In the genomic region with DNA sequence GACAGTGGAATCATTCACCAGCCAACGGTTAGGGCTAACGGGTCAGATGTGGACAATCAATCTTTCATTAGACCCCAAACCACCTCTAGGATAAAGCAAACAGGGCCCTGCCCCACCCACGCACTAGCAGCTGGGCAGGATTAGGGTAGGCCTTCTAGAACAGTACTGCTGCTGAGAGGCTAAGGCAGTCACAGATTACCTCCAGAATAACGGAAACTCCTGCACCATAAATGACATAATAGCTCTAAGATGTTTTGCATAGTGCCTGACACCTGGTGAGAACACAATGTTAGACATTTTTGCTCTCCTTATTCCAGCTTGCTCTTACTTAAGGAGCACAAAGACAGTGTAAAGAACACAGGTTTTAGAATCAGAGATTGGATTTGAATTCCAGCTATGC, we compare ENCODE assay signal across 12 cellular contexts. TPM values are rescaled to one million over a fixed set of nuclear protein-coding genes. Genes with fewer than 3 reads are reported as not detected.
DNase-seq lines count a peak whose midpoint lies in the region; ATAC-seq and TF ChIP-seq lines count a peak whose summit lies in the region.
"Had no signal": no experiment of that assay in that cellular context is flagged by ENCODE, and none has a peak within 500 bp of the region (broad histone marks: within the 10 kb centered on the region; RNA-seq: fewer than 3 reads in every experiment).

No MANE protein-coding gene starts in this region.

- H3K36me3 ChIP-seq in OCI-LY7 (ENCODE audit: insufficient read depth, low read length) (no peaks in the 10 kb centered on the region), lower lobe of right lung (no peaks in the 10 kb centered on the region), BE2C (no peaks in the 10 kb centered on the region)

- BruUV-seq in OCI-LY7 (replicated peaks; lab: Mats Ljungman, UMichigan) = no TSS peak

- H3K27ac ChIP-seq in OCI-LY7 (ENCODE audit: low read depth, low read length, poor library complexity, severe bottlenecking) (peak overlapping the region; percentile 38), lower lobe of right lung (no peak overlapping the region)
- H3K27ac ChIP-seq: SK-N-MC had no signal

- no peaks in the 10 kb centered on the region for H4K20me1 ChIP-seq in OCI-LY7 (ENCODE audit: insufficient read depth, low read length)

- peak overlapping the region; percentile 63 for H3K4me2 ChIP-seq in OCI-LY7 (ENCODE audit: low read length)

- POLR2A ChIA-PET in OCI-LY7 (lab: Charles Lee) = interaction anchor here (0.5 to 1.0 kb wide), 2 partner anchors 53 to 72 kb away, joined by 3 to 7 read pairs; no protein-coding TSS in a partner anchor

- H3K27me3 ChIP-seq in lower lobe of right lung (ENCODE audit: low read depth) (no peaks in the 10 kb centered on the region), BE2C (peaks cover 18% of the 10 kb centered on the region)

- no peaks in the 10 kb centered on the region for H3K9me3 ChIP-seq in OCI-LY7 (ENCODE audit: low read length)
- no peaks in the 10 kb centered on the region for H3K9me3 ChIP-seq in lower lobe of right lung
- no peaks in the 10 kb centered on the region for H3K9me3 ChIP-seq in BE2C

- H2AFZ ChIP-seq in OCI-LY7 (ENCODE audit: low read length) = peak overlapping the region; percentile 92; the same call in 1 of the 2 replicates

- H3K4me1 ChIP-seq in OCI-LY7 (ENCODE audit: insufficient read depth, low read length, poor library complexity, severe bottlenecking) (peaks cover 32% of the 10 kb centered on the region), lower lobe of right lung (peaks cover 14% of the 10 kb centered on the region), BE2C (0 out of 2 replicates have a peak, but pooled peaks cover 3% of the 10 kb centered on the region)

- no peaks in the 10 kb centered on the region for H3K79me2 ChIP-seq in OCI-LY7 (ENCODE audit: insufficient read depth, low read depth, low read length)

- TF ChIP-seq CTCF in OCI-LY7 (conservative IDR thresholded peaks at IDR 0.05; ENCODE audit: low read length) = no peak
- TF ChIP-seq CTCF in lower lobe of right lung (IDR thresholded peaks at IDR 0.05) = no peak
- no peak for TF ChIP-seq CTCF in BE2C (IDR thresholded peaks at IDR 0.05; ENCODE audit: low read depth, low read length)
- TF ChIP-seq CTCF in foreskin fibroblast (IDR thresholded peaks at IDR 0.05; ENCODE audit: low read depth, low read length) = no peak

- no peaks in the 10 kb centered on the region for H3K9me2 ChIP-seq in OCI-LY7 (ENCODE audit: insufficient read depth, low read length)

- peak; percentile 85 for ATAC-seq in GM18508 (IDR thresholded peaks at IDR 0.05; ENCODE audit: insufficient read depth, unreplicated experiment)
- peak; percentile 76 for ATAC-seq in GM21717 (IDR thresholded peaks at IDR 0.05; ENCODE audit: unreplicated experiment)
- ATAC-seq in lower lobe of right lung = no peak
- no peak for ATAC-seq in GM18498 (IDR thresholded peaks at IDR 0.05; ENCODE audit: unreplicated experiment)

- DNase-seq in OCI-LY7 (ENCODE audit: low spot score) (peak; percentile 68), lower lobe of right lung (no peak), OCI-M1 (lab: John Stamatoyannopoulos, UW) (no peak), BE2C (no peak), foreskin fibroblast (no peak)
- DNase-seq: NCI-H1417 treated with DMSO at 0.1 percent for 48 hours had no signal

- intact Hi-C loops in OCI-LY7 (cut with micrococcal nuclease; ENCODE audit: unreplicated experiment) (loop anchor here (1.0 kb wide), 1 partner anchor 45 kb away; no protein-coding TSS in a partner anchor), lower lobe of right lung (cut with DNase I) (no loop called here)

- CTCF ChIA-PET in OCI-LY7 (lab: Charles Lee; ENCODE audit: unreplicated experiment) = no interaction called here

- H3K4me3 ChIP-seq in OCI-LY7 (ENCODE audit: low read depth, low read length, poor library complexity, severe bottlenecking) (peak overlapping the region; percentile 62), lower lobe of right lung (peak overlapping the region; percentile 69), BE2C (ENCODE audit: low read depth, low read length) (no peak overlapping the region), foreskin fibroblast (ENCODE audit: low read depth in 1 of 2, low read length in 2 of 2) (no peak overlapping the region)
- H3K4me3 ChIP-seq: SK-N-MC had no signal

RNA-seq across cellular contexts. Expression of a gene that starts 1.8 kb away (rescaled TPM):
- 1.6 and 2.6 TPM in 2 replicates for total RNA-seq in OCI-LY7 (2014; rRNA removed; shearing (Covaris generic))
- total RNA-seq in OCI-LY7 (2022) (5.1 and 7.3 TPM in 2 replicates), lower lobe of right lung (23.6 TPM)
- polyA plus RNA-seq in BE2C (2012; ENCODE audit: insufficient read depth, insufficient read length, low read depth) = 0.94 TPM

RNA-seq across cellular contexts. Expression of a gene that starts 46.0 kb away (rescaled TPM):
- total RNA-seq in OCI-LY7 (2014; rRNA removed; shearing (Covaris generic)) = not detected in 2 replicates
- not detected in 2 replicates for total RNA-seq in OCI-LY7 (2022)
- not detected for total RNA-seq in lower lobe of right lung
- polyA plus RNA-seq in BE2C (2012; ENCODE audit: insufficient read depth, insufficient read length, low read depth) = not detected
- total RNA-seq: fibroblast of villous mesenchyme, mucosa of gallbladder had no signal

Comparison
In these comparisons a context has a peak if more than half of its experiments do, and no peak if none do; other contexts are left out.
1. ATAC-seq: peak in GM18508 (single experiment) and GM21717 (single experiment); none in lower lobe of right lung (0 of 2) and GM18498 (single experiment).
2. H3K4me3 ChIP-seq: peak in OCI-LY7 (single experiment) and lower lobe of right lung (single experiment); none in BE2C (single experiment) and foreskin fibroblast (0 of 2).